8 cellular contexts compared by ENCODE assay signal in genomic region chr2:187453078-187453641, GRCh38. TPM values are rescaled to one million over a fixed set of nuclear protein-coding genes. Genes with fewer than 3 reads are reported as not detected.
DNase-seq lines count a peak whose midpoint lies in the region; ATAC-seq and TF ChIP-seq lines count a peak whose summit lies in the region.

No MANE protein-coding gene starts in this region.

- ATAC-seq in GM19328 (IDR thresholded peaks at IDR 0.05; ENCODE audit: unreplicated experiment) = no peak

- WGBS in liver = 82% methylated on average over 1 of the region's 1 CpG
- 87% methylated on average over 1 of the region's 1 CpG for WGBS in suprapubic skin

- no peak overlapping the region for H3K27ac ChIP-seq in VCaP
- H3K27ac ChIP-seq in liver (ENCODE audit: low read depth in 1 of 2, low read length in 2 of 2) = no peak overlapping the region
- H3K27ac ChIP-seq in suprapubic skin = no peak overlapping the region

- TF ChIP-seq RAD21 in liver (IDR thresholded peaks at IDR 0.05) = peak; percentile 84 to 85

- no peaks in the 10 kb centered on the region for H3K36me3 Mint-ChIP-seq in Calu3 (ENCODE audit: insufficient read depth, unreplicated experiment)

- no TSS peak for BruUV-seq in Calu3 (replicated peaks; lab: Mats Ljungman, UMichigan)

- CTCF ChIA-PET in Calu3 (lab: Charles Lee) = interaction anchor here (0.7 to 0.8 kb wide), 2 partner anchors 315 to 591 kb away, joined by 3 read pairs; no protein-coding TSS in a partner anchor

- H3K4me3 Mint-ChIP-seq in Calu3 (ENCODE audit: low read depth, unreplicated experiment) = no peak overlapping the region

- TF ChIP-seq CTCF in Calu3 (IDR thresholded peaks at IDR 0.05; ENCODE audit: unreplicated experiment) = peak; percentile 47
- TF ChIP-seq CTCF in VCaP (conservative IDR thresholded peaks at IDR 0.05) = peak; percentile 58
- TF ChIP-seq CTCF in liver (IDR thresholded peaks at IDR 0.05; ENCODE audit: low read depth, low read length, missing input control) = peak; percentile 39
- no peak for TF ChIP-seq CTCF in suprapubic skin (IDR thresholded peaks at IDR 0.05)

- intact Hi-C loops in Calu3 (cut with micrococcal nuclease; ENCODE audit: unreplicated experiment) = loop anchor here (1.0 to 5.0 kb wide), 5 partner anchors 154 to 590 kb away; no protein-coding TSS in a partner anchor

- TF ChIP-seq EP300 in suprapubic skin (IDR thresholded peaks at IDR 0.05) = no peak

- DNase-seq in Calu3 (no peak), KG1 (lab: John Stamatoyannopoulos, UW) (peak; percentile 18), ecto neural progenitor cell (ENCODE audit: low spot score) (no peak), suprapubic skin (ENCODE audit: low spot score in 2 of 2) (no peak)
- DNase-seq in activated effector memory CD4-positive, alpha-beta T cell treated with anti-CD3 and anti-CD28 coated beads, Interleukin-2, amount 50 U/mL, for 16 hours = no peak

- no peaks in the 10 kb centered on the region for H3K9me3 Mint-ChIP-seq in Calu3 (ENCODE audit: low read depth, unreplicated experiment)

- H3K4me3 ChIP-seq in liver (ENCODE audit: low read depth in 1 of 3, low read length in 3 of 3) (no peak overlapping the region), suprapubic skin (no peak overlapping the region)

- H3K4me1 ChIP-seq in liver (ENCODE audit: control insufficient read depth in 4 of 4, insufficient read depth in 4 of 4, low read length in 3 of 4) (no peaks in the 10 kb centered on the region), suprapubic skin (no peaks in the 10 kb centered on the region)

- no peaks in the 10 kb centered on the region for H3K9me3 ChIP-seq in liver (ENCODE audit: control insufficient read depth in 4 of 4, low read length in 3 of 4)
- no peaks in the 10 kb centered on the region for H3K9me3 ChIP-seq in suprapubic skin

- no peaks in the 10 kb centered on the region for H3K27me3 Mint-ChIP-seq in Calu3 (ENCODE audit: unreplicated experiment)

- H3K27me3 ChIP-seq in liver (ENCODE audit: control insufficient read depth in 4 of 4, insufficient read depth in 4 of 4, low read length in 3 of 4) = no peaks in the 10 kb centered on the region
- H3K27me3 ChIP-seq in suprapubic skin = no peaks in the 10 kb centered on the region

- H3K9ac ChIP-seq in liver (ENCODE audit: low read depth in 1 of 2, low read length in 2 of 2) = no peak overlapping the region

- no peak overlapping the region for H3K27ac Mint-ChIP-seq in Calu3 (ENCODE audit: unreplicated experiment)

- H3K4me1 Mint-ChIP-seq in Calu3 (ENCODE audit: low read depth, unreplicated experiment) = peaks cover 6% of the 10 kb centered on the region

- no peak for TF ChIP-seq POLR2A in suprapubic skin (IDR thresholded peaks at IDR 0.05)

- H3K36me3 ChIP-seq in liver (ENCODE audit: control insufficient read depth in 4 of 4, insufficient read depth in 3 of 4, low read depth in 1 of 4, low read length in 3 of 4) (no peaks in the 10 kb centered on the region), suprapubic skin (no peaks in the 10 kb centered on the region)

TF ChIP-seq in liver, 16 proteins besides CTCF, POLR2A, EP300 and RAD21:
- TF ChIP-seq FOXA1 (IDR thresholded peaks at IDR 0.05) (no peak), YY1 (IDR thresholded peaks at IDR 0.05) (no peak), GABPA (IDR thresholded peaks at IDR 0.05 in 1 of 2, conservative IDR thresholded peaks at IDR 0.05 in 1 of 2) (no peak), REST (IDR thresholded peaks at IDR 0.05) (no peak), HNF4G (IDR thresholded peaks at IDR 0.05) (no peak), JUND (IDR thresholded peaks at IDR 0.05) (no peak), FOXA2 (IDR thresholded peaks at IDR 0.05) (no peak)

RNA-seq across cellular contexts. Expression of gene CALCRL, which starts 5.1 kb away (rescaled TPM):
- total RNA-seq in Calu3 (2022) = 0.99 and 1.5 TPM in 2 replicates
- 10 to 100 TPM; 10.5 to 14.8 TPM for total RNA-seq in liver
- polyA plus RNA-seq in liver = 1 to 10 TPM; 4.1 to 8.4 TPM
- total RNA-seq in suprapubic skin = 10 to 100 TPM; 16.1 to 31.1 (median 17.6) TPM

Comparison
In these comparisons a context has a peak if more than half of its experiments do, and no peak if none do; other contexts are left out.
1. CTCF ChIP-seq: peak in Calu3 (single experiment), VCaP (single experiment) and liver (single experiment); none in suprapubic skin (0 of 2).